10 cellular contexts compared by ENCODE assay signal in genomic region chr1:244361764-244362473, GRCh38.
DNase-seq lines count a peak whose midpoint lies in the region; ATAC-seq and TF ChIP-seq lines count a peak whose summit lies in the region.
"Had no signal": no experiment of that assay in that cellular context is flagged by ENCODE, and none has a peak within 500 bp of the region (broad histone marks: within the 10 kb centered on the region; RNA-seq: fewer than 3 reads in every experiment).

No MANE protein-coding gene starts in this region.

- ATAC-seq in HG03108 (IDR thresholded peaks at IDR 0.05; ENCODE audit: unreplicated experiment) (no peak), HG03354 (IDR thresholded peaks at IDR 0.05; ENCODE audit: poor library complexity, severe bottlenecking, unreplicated experiment) (no peak), heart left ventricle (no peak)
- ATAC-seq: HCT116 had no signal

- no peaks in the 10 kb centered on the region for H3K27me3 Mint-ChIP-seq in neural crest cell (ENCODE audit: low read depth)

- no peaks in the 10 kb centered on the region for H3K36me3 ChIP-seq in NT2/D1 (ENCODE audit: insufficient read depth, insufficient read length, low read length)
- no peaks in the 10 kb centered on the region for H3K36me3 ChIP-seq in heart left ventricle
- H3K36me3 ChIP-seq: tibial nerve had no signal

- no peaks in the 10 kb centered on the region for H3K27me3 ChIP-seq in NT2/D1 (ENCODE audit: insufficient read depth, insufficient read length)
- no peaks in the 10 kb centered on the region for H3K27me3 ChIP-seq in heart left ventricle
- H3K27me3 ChIP-seq: tibial nerve had no signal

- H3K9me3 ChIP-seq in NT2/D1 (ENCODE audit: insufficient read depth, low read length) (peaks cover 14% of the 10 kb centered on the region), heart left ventricle (no peaks in the 10 kb centered on the region)
- H3K9me3 ChIP-seq: tibial nerve had no signal

- peak overlapping the region; percentile 20 for H3K4me3 Mint-ChIP-seq in neural crest cell

- TF ChIP-seq CTCF in neural crest cell (conservative IDR thresholded peaks at IDR 0.05): no peak
- TF ChIP-seq CTCF in heart left ventricle (IDR thresholded peaks at IDR 0.05): no peak

- no peaks in the 10 kb centered on the region for H3K36me3 Mint-ChIP-seq in neural crest cell (ENCODE audit: low read depth)

- peak overlapping the region; percentile 93 for H3K27ac Mint-ChIP-seq in neural crest cell (ENCODE audit: unreplicated experiment)

- H3K9me3 Mint-ChIP-seq in neural crest cell: no peaks in the 10 kb centered on the region

- H3K27ac ChIP-seq in heart left ventricle: peak overlapping the region in 1 of 12 donors; percentile 59

- no peak for TF ChIP-seq POLR2A in heart left ventricle (IDR thresholded peaks at IDR 0.05)

- H3K9ac ChIP-seq in NT2/D1 (ENCODE audit: insufficient read length, low read depth): peak overlapping the region; percentile 59

- H3K4me1 Mint-ChIP-seq in neural crest cell: peaks cover 16% of the 10 kb centered on the region

- H3K4me1 ChIP-seq in NT2/D1 (ENCODE audit: insufficient read depth, insufficient read length) (no peaks in the 10 kb centered on the region), heart left ventricle (peaks cover 0 to 7% (median 0%) of the 10 kb centered on the region in 12 donors)

- H3K4me3 ChIP-seq in NT2/D1 (ENCODE audit: insufficient read length, low read depth): peak overlapping the region; percentile 1
- H3K4me3 ChIP-seq in heart left ventricle: peak overlapping the region in 1 of 12 donors; percentile 15

- DNase-seq in AG20443 (ENCODE audit: low spot score): peak; percentile 55
- peak; percentile 96 for DNase-seq in NT2/D1 (ENCODE audit: low read depth, low spot score)
- DNase-seq in fibroblast of gingiva (ENCODE audit: low read depth): peak; percentile 74
- no peak for DNase-seq in neural crest cell (ENCODE audit: low read depth, low spot score)
- DNase-seq in NCI-H2227 (lab: John Stamatoyannopoulos, UW; ENCODE audit: unreplicated experiment): no peak
- DNase-seq in heart left ventricle: no peak

- intact Hi-C loops in heart left ventricle (cut with DNase I): no loop called here

- WGBS in heart left ventricle, 4 donors: 18 to 26% (median 25%) methylated on average over 5 of the region's 5 CpGs

Comparison
In these comparisons a context has a peak if more than half of its experiments do, and no peak if none do; other contexts are left out.
1. DNase-seq: peak in AG20443 (single experiment), NT2/D1 (single experiment) and fibroblast of gingiva (single experiment); none in neural crest cell (single experiment), NCI-H2227 (single experiment) and heart left ventricle (0 of 5).